ENCODE assay signal across 2 cellular contexts in genomic region chr17:66398059-66398458, GRCh38.
A peak's percentile ranks its signal among the peaks of the same experiment; 100 is the strongest.
TF ChIP-seq lines count a peak whose summit lies in the region.

No MANE protein-coding gene starts in this region.

TF ChIP-seq in SK-N-SH, 30 proteins besides CTCF, POLR2A, EP300 and RAD21 (continued from another document):
- TF ChIP-seq YY1 (IDR thresholded peaks at IDR 0.05; ENCODE audit: low read depth), result no peak
- no peak for TF ChIP-seq MEF2A (IDR thresholded peaks at IDR 0.05; ENCODE audit: borderline replicate concordance, low read depth)
- no peak for TF ChIP-seq GABPA (IDR thresholded peaks at IDR 0.05; ENCODE audit: low read depth)
- TF ChIP-seq RFX5 (IDR thresholded peaks at IDR 0.05; ENCODE audit: low read length), result peak; percentile 40; the same call in 1 of the 2 replicates

TF ChIP-seq in SK-N-SH treated with all-trans-retinoic acid at 6 μM for 48 hours, 23 proteins besides CTCF, POLR2A, EP300 and RAD21:
- TF ChIP-seq CREB5 (CRISPR knock-in tag; IDR thresholded peaks at IDR 0.05; ENCODE audit: low read depth) (no peak), PPARA (CRISPR knock-in tag; IDR thresholded peaks at IDR 0.05; ENCODE audit: borderline replicate concordance) (no peak), CSDC2 (CRISPR knock-in tag; IDR thresholded peaks at IDR 0.05) (no peak)
